ENCODE assay signal across 22 cellular contexts in the genomic region with DNA sequence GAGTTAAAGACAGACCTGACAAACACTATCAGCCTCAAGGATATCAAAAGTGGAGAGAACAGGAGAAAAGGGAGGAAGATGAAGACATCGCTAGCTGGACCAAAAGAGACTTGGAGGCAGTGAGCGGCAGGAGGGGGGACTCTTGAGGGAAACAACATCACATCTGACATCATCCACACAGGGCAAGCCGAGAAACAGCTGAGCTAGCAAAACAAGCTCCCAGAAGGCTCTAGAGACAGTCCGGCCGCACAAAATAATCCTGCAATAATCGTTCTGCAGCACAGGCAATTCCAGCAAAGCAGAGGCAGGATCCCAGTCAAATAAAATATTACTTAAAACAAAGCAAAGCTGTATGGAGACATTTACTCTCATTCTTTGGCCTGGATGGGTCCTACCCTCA.
A peak's percentile ranks its signal among the peaks of the same experiment; 100 is the strongest.
DNase-seq lines count a peak whose midpoint lies in the region; ATAC-seq, FAIRE-seq and TF ChIP-seq lines count a peak whose summit lies in the region.
"Had no signal": no experiment of that assay in that cellular context is flagged by ENCODE, and none has a peak within 500 bp of the region (broad histone marks: within the 10 kb centered on the region; RNA-seq: fewer than 3 reads in every experiment).

No MANE protein-coding gene starts in this region.

- POLR2A ChIA-PET in A549 (lab: Yijun Ruan, JAX), result no interaction called here
- POLR2A ChIA-PET in IMR-90 (lab: Charles Lee; ENCODE audit: unreplicated experiment), result no interaction called here

- no peak overlapping the region for H4K5ac ChIP-seq in IMR-90 (ENCODE audit: low read depth, low read length)

- H3K4me3 ChIP-seq in A549 (no peak overlapping the region), IMR-90 (ENCODE audit: insufficient read depth, low read depth, low read length) (no peak overlapping the region), fibroblast of mammary gland (ENCODE audit: control insufficient read depth, low read depth, low read length) (no peak overlapping the region)
- H3K4me3 ChIP-seq: BLaER1, HAP-1 had no signal

- no peaks in the 10 kb centered on the region for H3K79me1 ChIP-seq in IMR-90 (ENCODE audit: low read depth in 1 of 2, low read length in 2 of 2)

- H4K91ac ChIP-seq in IMR-90 (ENCODE audit: insufficient read depth, low read depth, low read length), result no peak overlapping the region

- in situ Hi-C loops in IMR-90 (cut with MboI; ENCODE audit: low sequenced_read_pairs), result no loop called here

- BruUV-seq in IMR-90 (replicated peaks; lab: Mats Ljungman, UMichigan), result no TSS peak

- no peak overlapping the region for H2BK5ac ChIP-seq in IMR-90 (ENCODE audit: low read depth, low read length, poor library complexity, severe bottlenecking)

- dilution Hi-C loops in IMR-90 (cut with HindIII; ENCODE audit: low sequenced_read_pairs, unreplicated experiment), result no loop called here

- H3K9ac ChIP-seq in IMR-90 (ENCODE audit: low read depth, low read length), result no peak overlapping the region
- H3K9ac ChIP-seq: BLaER1 had no signal

- no peak for TF ChIP-seq CTCF in A549 (IDR thresholded peaks at IDR 0.05)
- no peak for TF ChIP-seq CTCF in IMR-90 (conservative IDR thresholded peaks at IDR 0.05; ENCODE audit: low read depth, low read length)
- TF ChIP-seq CTCF in fibroblast of mammary gland (conservative IDR thresholded peaks at IDR 0.05; ENCODE audit: control insufficient read depth, insufficient read depth, low read depth, low read length), result no peak

- H2AK9ac ChIP-seq in IMR-90 (replicated peaks; ENCODE audit: low read depth, low read length, poor library complexity), result no peak overlapping the region

- CTCF ChIA-PET in A549 (lab: Yijun Ruan, JAX), result interaction anchor here (2.3 kb wide), 1 partner anchor 248 kb away, joined by 8 read pairs; no protein-coding TSS in a partner anchor
- CTCF ChIA-PET in IMR-90 (lab: Yijun Ruan, JAX), result no interaction called here

- H3K36me3 ChIP-seq in IMR-90 (ENCODE audit: control insufficient read depth, insufficient read depth, low read length), result no peaks in the 10 kb centered on the region
- H3K36me3 ChIP-seq: BLaER1, HAP-1 had no signal

- H4K8ac ChIP-seq in IMR-90 (ENCODE audit: low read depth in 2 of 2, low read length in 2 of 2), result no peak overlapping the region

- H2BK120ac ChIP-seq in IMR-90 (ENCODE audit: low read depth, low read length), result no peak overlapping the region

- no peak overlapping the region for H3K23ac ChIP-seq in IMR-90 (ENCODE audit: low read depth, low read length)

- H3K4me2 ChIP-seq in A549 (no peak overlapping the region), IMR-90 (ENCODE audit: low read depth, low read length) (no peak overlapping the region)
- H3K4me2 ChIP-seq: BLaER1 had no signal

- H3K9me1 ChIP-seq in IMR-90 (ENCODE audit: insufficient read depth, low read length), result no peaks in the 10 kb centered on the region

- intact Hi-C loops in IMR-90 (cut with micrococcal nuclease), result loop anchor here (1.0 kb wide), 1 partner anchor 45 kb away; no protein-coding TSS in a partner anchor

- no peak overlapping the region for H2AFZ ChIP-seq in IMR-90 (replicated peaks; ENCODE audit: low read length, poor library complexity)

- WGBS in A549 (ENCODE audit: missing lambda C conversion rate), result 13% methylated on average over 6 of the region's 6 CpGs
- WGBS in IMR-90 (ENCODE audit: extremely low coverage in 2 of 2, insufficient read length in 1 of 2), 2 experiments, result no CpG with 5 or more reads among the region's 6 CpGs

- no peak overlapping the region for H2BK15ac ChIP-seq in IMR-90 (ENCODE audit: low read depth, low read length)

- H3K56ac ChIP-seq in IMR-90 (ENCODE audit: extremely low read depth, insufficient read depth, low read length), result no peak overlapping the region

- H3K18ac ChIP-seq in IMR-90 (ENCODE audit: low read depth, low read length), result no peak overlapping the region

- FAIRE-seq in A549 (lab: Jason Lieb, UNC) (no peak), HTR-8/SVneo (lab: Jason Lieb, UNC) (no peak)
- FAIRE-seq: G401.6, GM12892, GM19239, H54 had no signal

- H3K27ac ChIP-seq in A549, result no peak overlapping the region
- H3K27ac ChIP-seq in IMR-90 (ENCODE audit: insufficient read depth, low read length), result no peak overlapping the region
- H3K27ac ChIP-seq: BLaER1, C4-2B had no signal

- TF ChIP-seq RAD21 in A549 (conservative IDR thresholded peaks at IDR 0.05 in 1 of 2, IDR thresholded peaks at IDR 0.05 in 1 of 2), result no peak
- no peak for TF ChIP-seq RAD21 in IMR-90 (IDR thresholded peaks at IDR 0.05; ENCODE audit: low read length)

- no peak overlapping the region for H3K14ac ChIP-seq in IMR-90 (replicated peaks; ENCODE audit: low read depth, low read length)

- no peak for DNase-seq in A549 (ENCODE audit: low read depth in 1 of 2, low spot score in 1 of 2)
- DNase-seq in IMR-90, result no peak
- DNase-seq in fibroblast of mammary gland (ENCODE audit: low read depth), result peak; percentile 15
- DNase-seq in retina, result peak; percentile 48
- no peak for DNase-seq in HTR-8/SVneo (ENCODE audit: insufficient read length, low spot score)
- DNase-seq: 8988T; Caco-2; CD4-positive, CD25-positive, alpha-beta regulatory T cell; CD8-positive, alpha-beta T cell; DMS153; DND-41; GOT3; HFFc6 had no signal

- H3K9me3 ChIP-seq in A549 (no peaks in the 10 kb centered on the region), IMR-90 (ENCODE audit: control insufficient read depth, insufficient read depth, low read length) (no peaks in the 10 kb centered on the region)
- H3K9me3 ChIP-seq: BLaER1, Caco-2, HAP-1 had no signal

- TF ChIP-seq POLR2A in A549 (IDR thresholded peaks at IDR 0.05; ENCODE audit: low read length) (no peak), IMR-90 (IDR thresholded peaks at IDR 0.05; ENCODE audit: low read depth, low read length) (no peak)

- no peaks in the 10 kb centered on the region for H4K20me1 ChIP-seq in IMR-90 (ENCODE audit: insufficient read depth, low read length)
- H4K20me1 ChIP-seq: BLaER1 had no signal

- H2BK20ac ChIP-seq in IMR-90 (ENCODE audit: low read depth, low read length), result no peak overlapping the region

- H3K4me1 ChIP-seq in A549 (no peaks in the 10 kb centered on the region), IMR-90 (ENCODE audit: control insufficient read depth, insufficient read depth, low read length) (no peaks in the 10 kb centered on the region)
- H3K4me1 ChIP-seq: BLaER1, HAP-1 had no signal

- no peak for ATAC-seq in A549
- ATAC-seq in IMR-90 (ENCODE audit: low read depth), result no peak
- no peak for ATAC-seq in HG03439 (IDR thresholded peaks at IDR 0.05; ENCODE audit: unreplicated experiment)
- no peak for ATAC-seq in GM21360 (IDR thresholded peaks at IDR 0.05; ENCODE audit: unreplicated experiment)
- ATAC-seq: CD8-positive, alpha-beta T cell had no signal

- H3K4ac ChIP-seq in IMR-90 (ENCODE audit: low read depth, low read length), result no peak overlapping the region

- no peaks in the 10 kb centered on the region for H3K27me3 ChIP-seq in IMR-90 (ENCODE audit: control insufficient read depth, insufficient read depth, low read length)
- H3K27me3 ChIP-seq: BLaER1 had no signal

- no peak overlapping the region for H2AK5ac ChIP-seq in IMR-90 (ENCODE audit: low read depth, low read length)

- TF ChIP-seq EP300 in A549 (IDR thresholded peaks at IDR 0.05), result no peak

TF ChIP-seq in A549, 52 proteins besides CTCF, POLR2A, EP300 and RAD21:
- TF ChIP-seq, protein P1, sequence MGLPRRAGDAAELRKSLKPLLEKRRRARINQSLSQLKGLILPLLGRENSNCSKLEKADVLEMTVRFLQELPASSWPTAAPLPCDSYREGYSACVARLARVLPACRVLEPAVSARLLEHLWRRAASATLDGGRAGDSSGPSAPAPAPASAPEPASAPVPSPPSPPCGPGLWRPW (IDR thresholded peaks at IDR 0.05), result no peak
- TF ChIP-seq MAFK (IDR thresholded peaks at IDR 0.05; ENCODE audit: partially characterized antibody) (peak; percentile 71), JUN (IDR thresholded peaks at IDR 0.05) (no peak)

TF ChIP-seq in IMR-90, 13 proteins besides CTCF, POLR2A, EP300 and RAD21:
- TF ChIP-seq MAFK (IDR thresholded peaks at IDR 0.05; ENCODE audit: low read depth, low read length), result 0 out of 2 replicates have a peak, but pooled peaks have one; percentile 45
- TF ChIP-seq RFX5 (IDR thresholded peaks at IDR 0.05; ENCODE audit: low read depth, low read length), result no peak

Comparison
In these comparisons a context has a peak if more than half of its experiments do, and no peak if none do; other contexts are left out.
1. DNase-seq: peak in fibroblast of mammary gland (single experiment) and retina (single experiment); none in A549 (0 of 2), IMR-90 (single experiment) and HTR-8/SVneo (single experiment).